15 cellular contexts compared by ENCODE assay signal in genomic region chr6:143335865-143336264, GRCh38.
"Had no signal": no experiment of that assay in that cellular context is flagged by ENCODE, and none has a peak within 500 bp of the region (broad histone marks: within the 10 kb centered on the region; RNA-seq: fewer than 3 reads in every experiment).

No MANE protein-coding gene starts in this region.

- H3K4me1 ChIP-seq: adrenal gland, right lobe of liver, spleen had no signal

- H3K36me3 ChIP-seq: adrenal gland, esophagus squamous epithelium, WERI-Rb-1 had no signal

- H3K9me3 ChIP-seq: adrenal gland, esophagus squamous epithelium, right lobe of liver, thoracic aorta had no signal

- H3K4me3 ChIP-seq: adrenal gland, coronary artery, esophagus squamous epithelium, right lobe of liver, spleen, thoracic aorta had no signal

- ATAC-seq: right lobe of liver had no signal

- DNase-seq: activated CD4-positive, alpha-beta T cell treated with anti-CD3 and anti-CD28 coated beads, Interleukin-2, amount 50 U/mL, for 48 hours; adrenal gland; esophagus squamous epithelium; foreskin melanocyte; nephron progenitor cell; right lobe of liver; spleen; stimulated activated naive CD8-positive, alpha-beta T cell treated with anti-CD3 and anti-CD28 coated beads, Interleukin-15, amount 100 ng/mL, for 72 hours; WERI-Rb-1 had no signal

- H3K27ac ChIP-seq: adrenal gland, coronary artery, esophagus squamous epithelium, right lobe of liver, spleen, thoracic aorta, WERI-Rb-1 had no signal

- H3K27ac Mint-ChIP-seq: activated naive CD4-positive, alpha-beta T cell treated with anti-CD3 and anti-CD28 coated beads, Interleukin-2, amount 50 U/mL, for 24 hours; activated T-helper 2 cell treated with anti-CD3 and anti-CD28 coated beads, Interferon-gamma antibody, Interleukin-2, Interleukin-4, amounts not matched to agents 10 μg/mL and 5 μg/mL and 100 μg/mL, durations not matched to agents 14 hours and 24 hours and 36 hours; nephron progenitor cell; stimulated activated naive CD8-positive, alpha-beta T cell treated with anti-CD3 and anti-CD28 coated beads, Interleukin-15, amount 100 ng/mL, for 72 hours; T-helper 1 cell treated with Interleukin-12 subunit alpha and Interleukin-12 subunit beta and Interleukin-4 antibody, amounts not matched to agents 30 μg/mL and 1 μg/mL, for 36 hours had no signal

- H3K27me3 ChIP-seq: adrenal gland, esophagus squamous epithelium, right lobe of liver, spleen had no signal

- H3K9me3 Mint-ChIP-seq: activated naive CD4-positive, alpha-beta T cell treated with anti-CD3 and anti-CD28 coated beads, Interleukin-2, amount 50 U/mL, for 24 hours; activated T-helper 2 cell treated with anti-CD3 and anti-CD28 coated beads, Interferon-gamma antibody, Interleukin-2, Interleukin-4, amounts not matched to agents 10 μg/mL and 5 μg/mL and 100 μg/mL, durations not matched to agents 14 hours and 24 hours and 36 hours; central memory CD8-positive, alpha-beta T cell; nephron progenitor cell had no signal

- H3K4me1 Mint-ChIP-seq: central memory CD8-positive, alpha-beta T cell; nephron progenitor cell had no signal

- H3K27me3 Mint-ChIP-seq: activated naive CD4-positive, alpha-beta T cell treated with anti-CD3 and anti-CD28 coated beads, Interleukin-2, amount 50 U/mL, for 24 hours; central memory CD8-positive, alpha-beta T cell; stimulated activated naive CD8-positive, alpha-beta T cell treated with anti-CD3 and anti-CD28 coated beads, Interleukin-15, amount 100 ng/mL, for 72 hours had no signal

- H3K4me3 Mint-ChIP-seq: activated naive CD4-positive, alpha-beta T cell treated with anti-CD3 and anti-CD28 coated beads, Interleukin-2, amount 50 U/mL, for 24 hours; central memory CD8-positive, alpha-beta T cell; nephron progenitor cell; stimulated activated naive CD8-positive, alpha-beta T cell treated with anti-CD3 and anti-CD28 coated beads, Interleukin-15, amount 100 ng/mL, for 72 hours; T-helper 1 cell treated with Interleukin-12 subunit alpha and Interleukin-12 subunit beta and Interleukin-4 antibody, amounts not matched to agents 30 μg/mL and 1 μg/mL, for 36 hours had no signal
